ENCODE assay signal across 1 cellular context in the genomic region with DNA sequence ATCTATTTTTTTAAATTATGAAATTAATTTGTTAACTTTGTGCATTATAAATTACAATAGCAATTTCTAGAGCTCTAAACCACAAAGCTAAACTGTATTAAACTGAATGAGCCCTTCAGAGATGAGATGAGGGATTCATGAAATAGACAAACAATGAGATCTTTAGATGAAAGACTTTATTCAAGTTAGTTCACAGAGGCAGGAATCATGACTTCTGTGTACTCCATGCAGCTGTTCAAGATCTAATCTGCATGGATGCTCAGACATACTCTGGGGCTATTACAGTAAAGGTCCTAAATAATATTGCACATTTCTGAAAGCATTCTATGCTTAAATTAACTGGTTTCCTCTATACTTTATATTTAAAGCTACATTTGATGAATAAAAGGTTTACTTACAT.
TF ChIP-seq lines count a peak whose summit lies in the region.

No MANE protein-coding gene starts in this region.

TF ChIP-seq in HepG2, 621 proteins besides CTCF, POLR2A, EP300 and RAD21 (continued from another document):
- TF ChIP-seq CENPX (CRISPR knock-in tag; IDR thresholded peaks at IDR 0.05) (no peak), ZFP90 (CRISPR knock-in tag; IDR thresholded peaks at IDR 0.05; ENCODE audit: borderline replicate concordance) (no peak), ZNF782 (CRISPR knock-in tag; IDR thresholded peaks at IDR 0.05; ENCODE audit: borderline replicate concordance) (no peak), ZNF382 (CRISPR knock-in tag; IDR thresholded peaks at IDR 0.05; ENCODE audit: borderline replicate concordance) (no peak), ZNF678 (CRISPR knock-in tag; IDR thresholded peaks at IDR 0.05) (no peak), ONECUT2 (CRISPR knock-in tag; IDR thresholded peaks at IDR 0.05) (no peak), HNF4A (CRISPR knock-in tag; IDR thresholded peaks at IDR 0.05) (no peak)
- TF ChIP-seq, protein P1, sequence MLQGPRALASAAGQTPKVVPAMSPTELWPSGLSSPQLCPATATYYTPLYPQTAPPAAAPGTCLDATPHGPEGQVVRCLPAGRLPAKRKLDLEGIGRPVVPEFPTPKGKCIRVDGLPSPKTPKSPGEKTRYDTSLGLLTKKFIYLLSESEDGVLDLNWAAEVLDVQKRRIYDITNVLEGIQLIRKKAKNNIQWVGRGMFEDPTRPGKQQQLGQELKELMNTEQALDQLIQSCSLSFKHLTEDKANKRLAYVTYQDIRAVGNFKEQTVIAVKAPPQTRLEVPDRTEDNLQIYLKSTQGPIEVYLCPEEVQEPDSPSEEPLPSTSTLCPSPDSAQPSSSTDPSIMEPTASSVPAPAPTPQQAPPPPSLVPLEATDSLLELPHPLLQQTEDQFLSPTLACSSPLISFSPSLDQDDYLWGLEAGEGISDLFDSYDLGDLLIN (CRISPR knock-in tag; IDR thresholded peaks at IDR 0.05; ENCODE audit: borderline replicate concordance) = no peak
